ENCODE assay signal across 5 cellular contexts in genomic region chr3:103515116-103515515, GRCh38.
"Had no signal": no experiment of that assay in that cellular context is flagged by ENCODE, and none has a peak within 500 bp of the region (broad histone marks: within the 10 kb centered on the region; RNA-seq: fewer than 3 reads in every experiment).

No MANE protein-coding gene starts in this region.

- H3K4me3 Mint-ChIP-seq: H9 had no signal

- H3K9ac ChIP-seq: GM23248 had no signal

- DNase-seq: GM23248, H9, HCEC 1CT, IMR-90 had no signal

- H3K4me3 ChIP-seq: GM23248, K562 had no signal

- H2AFZ ChIP-seq: GM23248 had no signal

- H3K27ac ChIP-seq: GM23248 had no signal

- ATAC-seq: K562 had no signal

- H3K27ac Mint-ChIP-seq: H9 had no signal
